9 cellular contexts compared by ENCODE assay signal in genomic region chr20:63863021-63863797, GRCh38. TPM values are rescaled to one million over a fixed set of nuclear protein-coding genes. Genes with fewer than 3 reads are reported as not detected.
A peak's percentile ranks its signal among the peaks of the same experiment; 100 is the strongest.
DNase-seq lines count a peak whose midpoint lies in the region; ATAC-seq and TF ChIP-seq lines count a peak whose summit lies in the region.
"Had no signal": no experiment of that assay in that cellular context is flagged by ENCODE, and none has a peak within 500 bp of the region (broad histone marks: within the 10 kb centered on the region; RNA-seq: fewer than 3 reads in every experiment).

No MANE protein-coding gene starts in this region.

- H3K4me2 ChIP-seq in HCT116 (ENCODE audit: low read length) = peak overlapping the region; percentile 88
- H3K4me2 ChIP-seq in smooth muscle cell = peak overlapping the region; percentile 96

- no peaks in the 10 kb centered on the region for H3F3A ChIP-seq in smooth muscle cell (ENCODE audit: low read depth)

- POLR2A ChIA-PET in HCT116 (lab: Charles Lee) = interaction anchor here (0.7 kb wide), 2 partner anchors 11 to 205 kb away, joined by 3 to 4 read pairs; partner anchors contain the start of gene RTEL1
- POLR2A ChIA-PET in activated CD8-positive, alpha-beta T cell treated with anti-CD3 and anti-CD28 coated beads for 36 hours (lab: Charles Lee) = interaction anchor here (1.6 to 5.0 kb wide), 2 partner anchors 12 to 32 kb away, joined by 5 to 25 read pairs; partner anchors contain the start of gene DNAJC5

- H3K9ac ChIP-seq in HCT116 (ENCODE audit: low read length) (peak overlapping the region; percentile 100), smooth muscle cell (ENCODE audit: low read depth) (no peak overlapping the region)

- H3K4me1 Mint-ChIP-seq in activated CD8-positive, alpha-beta T cell treated with anti-CD3 and anti-CD28 coated beads for 36 hours (ENCODE audit: low read depth) = peaks cover 31% of the 10 kb centered on the region

- H3K36me3 Mint-ChIP-seq in activated CD8-positive, alpha-beta T cell treated with anti-CD3 and anti-CD28 coated beads for 36 hours (ENCODE audit: low read depth) = peaks cover 22% of the 10 kb centered on the region

- H3K9me3 ChIP-seq in HCT116 (ENCODE audit: control insufficient read depth in 1 of 2, insufficient read depth in 1 of 2, low read depth in 1 of 2, low read length in 2 of 2) (no peaks in the 10 kb centered on the region), right cardiac atrium (ENCODE audit: control insufficient read depth, low read length) (no peaks in the 10 kb centered on the region), smooth muscle cell (replicated peaks; ENCODE audit: low read depth) (no peaks in the 10 kb centered on the region)

- DNase-seq in HCT116 (ENCODE audit: low read depth, low spot score) (no peak), right cardiac atrium (no peak), smooth muscle cell (lab: John Stamatoyannopoulos, UW; ENCODE audit: unreplicated experiment) (no peak), mucosa of gallbladder (ENCODE audit: low spot score) (no peak), GDM1 (lab: John Stamatoyannopoulos, UW) (no peak)
- no peak for DNase-seq in activated CD8-positive, alpha-beta T cell treated with anti-CD3 and anti-CD28 coated beads for 36 hours
- no peak for DNase-seq in effector CD8-positive, alpha-beta T cell (lab: John Stamatoyannopoulos, UW)

- TF ChIP-seq RAD21 in HCT116 (IDR thresholded peaks at IDR 0.05; ENCODE audit: low read depth) = no peak

- peak overlapping the region; percentile 99 for H3K27ac Mint-ChIP-seq in activated CD8-positive, alpha-beta T cell treated with anti-CD3 and anti-CD28 coated beads for 36 hours

- H3K36me3 ChIP-seq in HCT116 (ENCODE audit: control insufficient read depth in 1 of 2, insufficient read depth in 2 of 2, low read length in 2 of 2) (peaks cover 0 to 15% of the 10 kb centered on the region in 2 experiments; a peak in 2 of 4 replicates), smooth muscle cell (ENCODE audit: low read depth) (no peaks in the 10 kb centered on the region)

- intact Hi-C loops in HCT116 (cut with micrococcal nuclease) (loop anchor here (10.0 kb wide), 2 partner anchors 112 to 128 kb away; partner anchors contain the start of genes LIME1, SAMD10 and SLC2A4RG), right cardiac atrium (cut with DNase I) (loop anchor here in 1 of 4 donors (5.0 kb wide), 1 partner anchor 76 kb away; no protein-coding TSS in a partner anchor)
- intact Hi-C loops in activated CD8-positive, alpha-beta T cell treated with anti-CD3 and anti-CD28 coated beads for 36 hours (cut with micrococcal nuclease) = loop anchor here (10.0 kb wide), 1 partner anchor 158 kb away; the partner anchor contains the start of genes ARFRP1 and ZGPAT

- TF ChIP-seq POLR2A in HCT116 (IDR thresholded peaks at IDR 0.05; ENCODE audit: borderline replicate concordance, extremely low read depth, insufficient read depth, insufficient read length) = no peak

- CTCF ChIA-PET in HCT116 (lab: Charles Lee) = interaction anchor here (0.8 kb wide), 1 partner anchor 221 kb away, joined by 3 read pairs; no protein-coding TSS in a partner anchor
- CTCF ChIA-PET in activated CD8-positive, alpha-beta T cell treated with anti-CD3 and anti-CD28 coated beads for 36 hours (lab: Charles Lee) = interaction anchor here (1.1 to 4.1 kb wide), 7 partner anchors 12 to 156 kb away, joined by 4 to 28 read pairs (median 5); partner anchors contain the start of genes ARFRP1, PRPF6, SAMD10 and ZGPAT

- H3K4me3 ChIP-seq in HCT116 (replicated peaks in 1 of 2; ENCODE audit: low read depth in 1 of 2, low read length in 2 of 2) (peak overlapping the region; percentile 86 to 100), right cardiac atrium (ENCODE audit: low read length) (no peak overlapping the region), smooth muscle cell (peak overlapping the region; percentile 83)

- H3K27me3 Mint-ChIP-seq in activated CD8-positive, alpha-beta T cell treated with anti-CD3 and anti-CD28 coated beads for 36 hours = no peaks in the 10 kb centered on the region

- peaks cover 43% of the 10 kb centered on the region for H3K79me2 ChIP-seq in HCT116 (ENCODE audit: insufficient read depth, low read length)
- peaks cover 28% of the 10 kb centered on the region for H3K79me2 ChIP-seq in smooth muscle cell (ENCODE audit: low read depth)

- no peaks in the 10 kb centered on the region for H4K20me1 ChIP-seq in HCT116 (ENCODE audit: insufficient read depth)
- peaks cover 15% of the 10 kb centered on the region for H4K20me1 ChIP-seq in smooth muscle cell (ENCODE audit: low read depth)

- H3K4me3 Mint-ChIP-seq in activated CD8-positive, alpha-beta T cell treated with anti-CD3 and anti-CD28 coated beads for 36 hours = peak overlapping the region; percentile 98

- no peaks in the 10 kb centered on the region for H3K9me3 Mint-ChIP-seq in activated CD8-positive, alpha-beta T cell treated with anti-CD3 and anti-CD28 coated beads for 36 hours

- ATAC-seq in HCT116 (no peak), right cardiac atrium (no peak), HG03457 (IDR thresholded peaks at IDR 0.05; ENCODE audit: unreplicated experiment) (no peak)
- ATAC-seq in activated CD8-positive, alpha-beta T cell treated with anti-CD3 and anti-CD28 coated beads for 36 hours = no peak

- H3K9me2 ChIP-seq in HCT116 (ENCODE audit: insufficient read depth) = no peaks in the 10 kb centered on the region

- H3K27ac ChIP-seq in HCT116 (ENCODE audit: low read depth, low read length) (peak overlapping the region; percentile 93), right cardiac atrium (ENCODE audit: low read length) (peak overlapping the region; percentile 67), smooth muscle cell (ENCODE audit: low read depth) (no peak overlapping the region)
- H3K27ac ChIP-seq: SK-N-MC had no signal

- H2AFZ ChIP-seq in HCT116 (ENCODE audit: low read depth, low read length, poor library complexity, severe bottlenecking) (no peak overlapping the region), smooth muscle cell (ENCODE audit: low read depth) (no peak overlapping the region)

- no TSS peak for BruUV-seq in HCT116 (replicated peaks; lab: Mats Ljungman, UMichigan)

- H3K4me1 ChIP-seq in HCT116 (ENCODE audit: control insufficient read depth in 1 of 2, insufficient read depth in 2 of 2, low read length in 2 of 2) = peaks cover 19 to 33% of the 10 kb centered on the region in 2 experiments
- peaks cover 5% of the 10 kb centered on the region for H3K4me1 ChIP-seq in right cardiac atrium (ENCODE audit: control insufficient read depth, insufficient read depth, low read length)
- H3K4me1 ChIP-seq in smooth muscle cell (ENCODE audit: low read depth) = peaks cover 17% of the 10 kb centered on the region

- H3K27me3 ChIP-seq in HCT116 (ENCODE audit: insufficient read depth, low read length) = no peaks in the 10 kb centered on the region
- H3K27me3 ChIP-seq in right cardiac atrium (ENCODE audit: control insufficient read depth, insufficient read depth) = no peaks in the 10 kb centered on the region
- no peaks in the 10 kb centered on the region for H3K27me3 ChIP-seq in smooth muscle cell (ENCODE audit: low read depth)

- 83% methylated on average over 18 of the region's 18 CpGs for WGBS in right cardiac atrium
- 99% methylated on average over 7 of the region's 18 CpGs for WGBS in smooth muscle cell (ENCODE audit: low lambda C conversion rate)

- RAD21 ChIA-PET in HCT116 (lab: Charles Lee; ENCODE audit: low non-redundant PET in 1 of 2, low total read pairs in 2 of 2, uncharacterized antibody in 2 of 2, unreplicated experiment in 2 of 2) = interaction anchor here (1.0 to 1.1 kb wide), 2 partner anchors 325 to 326 kb away, joined by 3 to 8 read pairs; partner anchors contain the start of gene PTK6 (in 1 of the 2)

- TF ChIP-seq CTCF in HCT116 (IDR thresholded peaks at IDR 0.05 in 2 of 3, conservative IDR thresholded peaks at IDR 0.05 in 1 of 3; ENCODE audit: borderline replicate concordance in 1 of 3, insufficient read depth in 1 of 3, low read depth in 2 of 3, low read length in 2 of 3) (no peak), smooth muscle cell (IDR thresholded peaks at IDR 0.05; ENCODE audit: borderline replicate concordance, insufficient read depth, poor library complexity, severe bottlenecking) (no peak)
- no peak for TF ChIP-seq CTCF in activated CD8-positive, alpha-beta T cell treated with anti-CD3 and anti-CD28 coated beads for 36 hours (IDR thresholded peaks at IDR 0.05)

TF ChIP-seq in HCT116, 20 proteins besides CTCF, POLR2A, EP300 and RAD21 (continues in another document):
- TF ChIP-seq JUND (IDR thresholded peaks at IDR 0.05) (no peak), SIN3A (IDR thresholded peaks at IDR 0.05; ENCODE audit: low read depth) (no peak)

RNA-seq across cellular contexts. Expression of gene TPD52L2, which starts 1.9 kb away (rescaled TPM):
- total RNA-seq in HCT116 (2021; ENCODE audit: unreplicated experiment) (149 TPM), right cardiac atrium (10 to 100 TPM; 62.1 to 73.5 (median 63.6) TPM), smooth muscle cell (74.0 and 74.4 TPM in 2 replicates), mucosa of gallbladder (72.3 TPM)
- polyA plus RNA-seq in HCT116 (2012) = 105 and 113 TPM in 2 replicates
- 10 to 100 TPM; 43.1 to 44.6 TPM for total RNA-seq in activated CD8-positive, alpha-beta T cell treated with anti-CD3 and anti-CD28 coated beads for 36 hours
- polyA plus RNA-seq in right cardiac atrium (52.3 TPM), smooth muscle cell (93.8 and 94.8 TPM in 2 replicates)

RNA-seq across cellular contexts. Expression of gene ABHD16B, which starts 1.9 kb away (rescaled TPM):
- total RNA-seq in HCT116 (2021; ENCODE audit: unreplicated experiment) (not detected), right cardiac atrium (not detected), smooth muscle cell (not detected in 2 replicates), mucosa of gallbladder (not detected)
- polyA plus RNA-seq in HCT116 (2012) = 0.86 TPM in 1 of 2 replicates, not detected in the other
- not detected for total RNA-seq in activated CD8-positive, alpha-beta T cell treated with anti-CD3 and anti-CD28 coated beads for 36 hours
- polyA plus RNA-seq in right cardiac atrium (0.54 TPM), smooth muscle cell (0.31 TPM in 1 of 2 replicates, not detected in the other)

RNA-seq across cellular contexts. Expression of gene DNAJC5, which starts 31.7 kb away (rescaled TPM):
- 38.3 TPM for total RNA-seq in HCT116 (2021; ENCODE audit: unreplicated experiment)
- polyA plus RNA-seq in HCT116 (2012) = 27.0 and 27.6 TPM in 2 replicates
- total RNA-seq in activated CD8-positive, alpha-beta T cell treated with anti-CD3 and anti-CD28 coated beads for 36 hours = 10 to 100 TPM; 32.2 to 32.5 TPM
- 10 to 100 TPM; 43.1 to 51.0 (median 49.9) TPM for total RNA-seq in right cardiac atrium
- polyA plus RNA-seq in right cardiac atrium = 32.2 TPM
- 21.1 and 24.5 TPM in 2 replicates for total RNA-seq in smooth muscle cell
- 8.7 TPM in 2 replicates for polyA plus RNA-seq in smooth muscle cell
- total RNA-seq in mucosa of gallbladder = 53.0 TPM

RNA-seq across cellular contexts. Expression of gene ZBTB46, which starts 32.1 kb away (rescaled TPM):
- 10.7 TPM for total RNA-seq in HCT116 (2021; ENCODE audit: unreplicated experiment)
- 4.1 and 4.8 TPM in 2 replicates for polyA plus RNA-seq in HCT116 (2012)
- total RNA-seq in activated CD8-positive, alpha-beta T cell treated with anti-CD3 and anti-CD28 coated beads for 36 hours = under 1 TPM; 0.31 to 0.38 TPM
- total RNA-seq in right cardiac atrium = 10 to 100 TPM; 14.4 to 18.1 (median 16.3) TPM
- polyA plus RNA-seq in right cardiac atrium = 6.7 TPM
- 2.7 and 4.5 TPM in 2 replicates for total RNA-seq in smooth muscle cell
- polyA plus RNA-seq in smooth muscle cell = 2.3 and 4.0 TPM in 2 replicates
- 9.0 TPM for total RNA-seq in mucosa of gallbladder
